Comparison of ENCODE assay signal across 8 cellular contexts in genomic region chr11:69640260-69640994, GRCh38. TPM values are rescaled to one million over a fixed set of nuclear protein-coding genes. Genes with fewer than 3 reads are reported as not detected.
DNase-seq lines count a peak whose midpoint lies in the region; ATAC-seq, FAIRE-seq and TF ChIP-seq lines count a peak whose summit lies in the region.

No MANE protein-coding gene starts in this region.

- H3K4me1 ChIP-seq in breast epithelium (peaks cover 16 to 45% of the 10 kb centered on the region in 2 donors), right lobe of liver (peaks cover 0 to 58% (median 20%) of the 10 kb centered on the region in 4 donors), tibial nerve (peaks cover 0 to 83% (median 56%) of the 10 kb centered on the region in 4 donors)

- peak overlapping the region; percentile 74 for H3K4me3 Mint-ChIP-seq in activated naive CD8-positive, alpha-beta T cell
- no peak overlapping the region for H3K4me3 Mint-ChIP-seq in activated naive CD8-positive, alpha-beta T cell treated with anti-CD3 and anti-CD28 coated beads for 36 hours

- TF ChIP-seq POLR2A in breast epithelium (IDR thresholded peaks at IDR 0.05) = no peak
- TF ChIP-seq POLR2A in right lobe of liver (IDR thresholded peaks at IDR 0.05) = no peak
- no peak for TF ChIP-seq POLR2A in tibial nerve (IDR thresholded peaks at IDR 0.05)

- ATAC-seq in right lobe of liver = no peak

- no peaks in the 10 kb centered on the region for H3K9me3 Mint-ChIP-seq in activated naive CD8-positive, alpha-beta T cell (ENCODE audit: low read depth)
- H3K9me3 Mint-ChIP-seq in activated naive CD8-positive, alpha-beta T cell treated with anti-CD3 and anti-CD28 coated beads for 36 hours = no peaks in the 10 kb centered on the region

- H3K27me3 ChIP-seq in breast epithelium = peaks cover 0 to 14% of the 10 kb centered on the region in 2 donors
- H3K27me3 ChIP-seq in right lobe of liver = no peaks in the 10 kb centered on the region
- peaks cover 0 to 26% of the 10 kb centered on the region in 2 donors for H3K27me3 ChIP-seq in tibial nerve

- no peak overlapping the region for H3K27ac Mint-ChIP-seq in activated naive CD8-positive, alpha-beta T cell
- H3K27ac Mint-ChIP-seq in activated naive CD8-positive, alpha-beta T cell treated with anti-CD3 and anti-CD28 coated beads for 36 hours = no peak overlapping the region

- H3K27ac ChIP-seq in breast epithelium = peak overlapping the region; percentile 86 to 88
- peak overlapping the region; percentile 65 to 84 (median 81) for H3K27ac ChIP-seq in right lobe of liver
- H3K27ac ChIP-seq in tibial nerve = peak overlapping the region; percentile 79 to 94 (median 88)

- no peak for TF ChIP-seq EP300 in tibial nerve (IDR thresholded peaks at IDR 0.05)

- intact Hi-C loops in breast epithelium (cut with DNase I; ENCODE audit: low total_unique reads) = loop anchor here (10.0 kb wide), 1 partner anchor 346 kb away; the partner anchor contains the start of gene MYEOV
- intact Hi-C loops in right lobe of liver (cut with DNase I) = no loop called here

- no peaks in the 10 kb centered on the region for H3K36me3 ChIP-seq in breast epithelium
- peaks cover 0 to 9% (median 3%) of the 10 kb centered on the region in 4 donors for H3K36me3 ChIP-seq in right lobe of liver
- peaks cover 0 to 2% (median 0%) of the 10 kb centered on the region in 3 donors for H3K36me3 ChIP-seq in tibial nerve

- no peaks in the 10 kb centered on the region for H3K36me3 Mint-ChIP-seq in activated naive CD8-positive, alpha-beta T cell
- no peaks in the 10 kb centered on the region for H3K36me3 Mint-ChIP-seq in activated naive CD8-positive, alpha-beta T cell treated with anti-CD3 and anti-CD28 coated beads for 36 hours

- H3K9me3 ChIP-seq in breast epithelium (no peaks in the 10 kb centered on the region), right lobe of liver (no peaks in the 10 kb centered on the region), tibial nerve (no peaks in the 10 kb centered on the region)

- WGBS in right lobe of liver (ENCODE audit: insufficient coverage, low coverage, low lambda C conversion rate, missing lambda C conversion rate) = 0% methylated on average over 15 of the region's 43 CpGs
- 1 to 2% methylated on average over 41 to 43 of the region's 43 CpGs for WGBS in tibial nerve, 2 donors

- no peak for FAIRE-seq in urothelium cell line (lab: Jason Lieb, UNC)

- peaks cover 26% of the 10 kb centered on the region for H3K4me1 Mint-ChIP-seq in activated naive CD8-positive, alpha-beta T cell (ENCODE audit: low read depth)
- peaks cover 11% of the 10 kb centered on the region for H3K4me1 Mint-ChIP-seq in activated naive CD8-positive, alpha-beta T cell treated with anti-CD3 and anti-CD28 coated beads for 36 hours

- TF ChIP-seq CTCF in breast epithelium (IDR thresholded peaks at IDR 0.05) (no peak), right lobe of liver (IDR thresholded peaks at IDR 0.05) (no peak), tibial nerve (IDR thresholded peaks at IDR 0.05) (no peak)

- peak overlapping the region; percentile 79 to 89 (median 84) for H3K4me3 ChIP-seq in breast epithelium
- peak overlapping the region; percentile 73 to 94 (median 75) for H3K4me3 ChIP-seq in right lobe of liver
- peak overlapping the region; percentile 59 to 81 (median 68) for H3K4me3 ChIP-seq in tibial nerve

- peaks cover 7% of the 10 kb centered on the region for H3K27me3 Mint-ChIP-seq in activated naive CD8-positive, alpha-beta T cell
- H3K27me3 Mint-ChIP-seq in activated naive CD8-positive, alpha-beta T cell treated with anti-CD3 and anti-CD28 coated beads for 36 hours = peaks cover 59% of the 10 kb centered on the region

- DNase-seq in activated naive CD8-positive, alpha-beta T cell treated with anti-CD3 and anti-CD28 coated beads for 36 hours = no peak
- no peak for DNase-seq in breast epithelium (ENCODE audit: low spot score in 2 of 2)
- peak in 2 of 3 donors; percentile 55 to 66 for DNase-seq in right lobe of liver
- no peak for DNase-seq in tibial nerve (ENCODE audit: low spot score in 2 of 2)
- no peak for DNase-seq in urothelium cell line (ENCODE audit: low spot score)
- DNase-seq in HuH-7.5 (ENCODE audit: low spot score) = no peak
- no peak for DNase-seq in SHP77 (lab: John Stamatoyannopoulos, UW)

RNA-seq across cellular contexts. Expression of gene CCND1, which starts 0.5 kb away (rescaled TPM):
- total RNA-seq in activated naive CD8-positive, alpha-beta T cell treated with anti-CD3 and anti-CD28 coated beads for 36 hours = 1 to 10 TPM; 2.4 to 3.2 TPM
- 100 to 1,000 TPM in 1 of 3 donors, 10 to 100 TPM in 2; 42.3 to 199 (median 99.0) TPM for total RNA-seq in breast epithelium
- total RNA-seq in right lobe of liver = 100 to 1,000 TPM in 3 of 6 experiments, 10 to 100 TPM in 3; 67.0 to 283 (median 94.1) TPM
- 100 to 1,000 TPM; 108 to 259 (median 168) TPM for total RNA-seq in tibial nerve

RNA-seq across cellular contexts. Expression of gene LTO1, which starts 34.7 kb away (rescaled TPM):
- total RNA-seq in activated naive CD8-positive, alpha-beta T cell treated with anti-CD3 and anti-CD28 coated beads for 36 hours = 10 to 100 TPM; 18.7 to 21.8 TPM
- 10 to 100 TPM; 14.1 to 25.5 (median 18.7) TPM for total RNA-seq in breast epithelium
- total RNA-seq in right lobe of liver = 1 to 10 TPM; 4.1 to 7.9 (median 5.6) TPM
- total RNA-seq in tibial nerve = 10 to 100 TPM; 22.5 to 29.9 (median 23.1) TPM

Comparison
In these comparisons a context has a peak if more than half of its experiments do, and no peak if none do; other contexts are left out.
1. DNase-seq: peak in right lobe of liver (2 of 3); none in activated naive CD8-positive, alpha-beta T cell treated with anti-CD3 and anti-CD28 coated beads for 36 hours (single experiment), breast epithelium (0 of 2), tibial nerve (0 of 2), urothelium cell line (single experiment), HuH-7.5 (single experiment) and SHP77 (0 of 2).
2. RNA of gene CCND1, which starts 0.5 kb away (total RNA-seq): 108 to 259 TPM in tibial nerve, 67.0 to 283 TPM in right lobe of liver and 42.3 to 199 TPM in breast epithelium; 2.4 to 3.2 TPM in activated naive CD8-positive, alpha-beta T cell treated with anti-CD3 and anti-CD28 coated beads for 36 hours; every median in the first group is over 10 times any median in the second.
3. Peak in every context shown above with its lines, with median percentiles within 50 percentile points of each other: H3K27ac ChIP-seq and H3K4me3 ChIP-seq.